17 cellular contexts compared by ENCODE assay signal in the genomic region with DNA sequence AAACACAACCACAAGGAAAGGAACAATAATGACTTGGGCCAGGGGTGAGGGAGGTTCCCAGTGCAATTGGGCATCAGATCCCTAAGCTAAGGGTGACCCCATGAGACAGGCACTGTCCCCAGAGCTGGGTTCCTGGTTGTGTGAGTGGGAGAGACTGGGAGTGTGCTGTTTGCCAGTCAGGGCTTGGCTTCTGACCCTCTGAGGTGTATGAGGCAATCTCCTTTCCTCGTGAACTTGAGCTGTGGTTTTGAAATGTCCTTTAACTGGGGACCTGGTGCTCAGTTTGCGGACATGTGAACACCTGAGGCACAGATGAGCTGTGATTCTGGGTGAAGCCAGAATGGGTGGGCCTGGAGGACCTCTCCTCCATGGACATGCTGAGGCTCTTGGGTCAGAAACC. TPM values are rescaled to one million over a fixed set of nuclear protein-coding genes. Genes with fewer than 3 reads are reported as not detected.
DNase-seq lines count a peak whose midpoint lies in the region; ATAC-seq and TF ChIP-seq lines count a peak whose summit lies in the region.
"Had no signal": no experiment of that assay in that cellular context is flagged by ENCODE, and none has a peak within 500 bp of the region (broad histone marks: within the 10 kb centered on the region; RNA-seq: fewer than 3 reads in every experiment).

No MANE protein-coding gene starts in this region.

- H3K36me3 ChIP-seq in mammary epithelial cell (ENCODE audit: insufficient read depth, low read length): no peaks in the 10 kb centered on the region
- H3K36me3 ChIP-seq in lower lobe of right lung: no peaks in the 10 kb centered on the region
- H3K36me3 ChIP-seq in upper lobe of right lung: no peaks in the 10 kb centered on the region
- H3K36me3 ChIP-seq in MG63: no peaks in the 10 kb centered on the region
- H3K36me3 ChIP-seq: BE2C had no signal

- dilution Hi-C loops in mammary epithelial cell (cut with HindIII; ENCODE audit: low sequenced_read_pairs): loop anchor here (10.0 kb wide), 1 partner anchor 50 kb away; no protein-coding TSS in a partner anchor

- intact Hi-C loops in MCF 10A (cut with micrococcal nuclease): no loop called here
- intact Hi-C loops in mammary epithelial cell (cut with micrococcal nuclease): no loop called here
- intact Hi-C loops in dendritic cell treated with granulocyte-macrophage colony-stimulating factor and Interleukin-4, amounts not matched to agents 40 ng/mL and 50 ng/mL, for 4 days (cut with micrococcal nuclease): loop anchor here (2.0 kb wide), 1 partner anchor 14 kb away; no protein-coding TSS in a partner anchor
- intact Hi-C loops in lower lobe of right lung (cut with DNase I): no loop called here
- intact Hi-C loops in upper lobe of right lung (cut with DNase I): no loop called here

- H2AFZ ChIP-seq in mammary epithelial cell (ENCODE audit: low read depth, low read length): no peak overlapping the region

- peaks cover 31% of the 10 kb centered on the region for H3K4me1 Mint-ChIP-seq in MCF 10A (ENCODE audit: insufficient read depth, unreplicated experiment)
- H3K4me1 Mint-ChIP-seq in dendritic cell treated with granulocyte-macrophage colony-stimulating factor and Interleukin-4, amounts not matched to agents 40 ng/mL and 50 ng/mL, for 4 days (ENCODE audit: low read depth): peaks cover 47% of the 10 kb centered on the region

- H3K9ac ChIP-seq in mammary epithelial cell (ENCODE audit: insufficient read depth, low read length): no peak overlapping the region

- no peaks in the 10 kb centered on the region for H3K27me3 Mint-ChIP-seq in MCF 10A (ENCODE audit: insufficient read depth, unreplicated experiment)
- H3K27me3 Mint-ChIP-seq in dendritic cell treated with granulocyte-macrophage colony-stimulating factor and Interleukin-4, amounts not matched to agents 40 ng/mL and 50 ng/mL, for 4 days: peaks cover 76% of the 10 kb centered on the region

- CTCF ChIA-PET in MCF 10A (lab: Yijun Ruan, JAX) (interaction anchor here (0.6 to 1.1 kb wide), 2 partner anchors 11 to 173 kb away, joined by 3 to 5 read pairs; no protein-coding TSS in a partner anchor), mammary epithelial cell (lab: Charles Lee; ENCODE audit: low non-redundant PET) (no interaction called here)

- no peak overlapping the region for H3K4me3 ChIP-seq in mammary epithelial cell (replicated peaks in 1 of 3; ENCODE audit: insufficient read depth in 1 of 3, low read depth in 2 of 3, low read length in 3 of 3)
- H3K4me3 ChIP-seq in lower lobe of right lung: no peak overlapping the region
- H3K4me3 ChIP-seq in upper lobe of right lung: no peak overlapping the region
- H3K4me3 ChIP-seq in MG63: no peak overlapping the region

- H3K27ac ChIP-seq in mammary epithelial cell (ENCODE audit: insufficient read depth, low read depth, low read length): no peak overlapping the region
- H3K27ac ChIP-seq in lower lobe of right lung: no peak overlapping the region
- H3K27ac ChIP-seq in upper lobe of right lung: no peak overlapping the region

- no peak overlapping the region for H3K4me2 ChIP-seq in mammary epithelial cell (ENCODE audit: insufficient read depth, low read depth, low read length)

- peak; percentile 54 for DNase-seq in MCF 10A (ENCODE audit: unreplicated experiment)
- DNase-seq in mammary epithelial cell: no peak
- DNase-seq in lower lobe of right lung: no peak
- DNase-seq in upper lobe of right lung: no peak
- no peak for DNase-seq in dedifferentiated amniotic fluid mesenchymal stem cell (ENCODE audit: extremely low spot score)
- DNase-seq in MG63: no peak
- DNase-seq: 8988T; BE2C; CD8-positive, alpha-beta T cell; Kasumi-1; NCI-H1417 treated with DMSO at 0.1 percent for 48 hours; NCI-H1930; NCI-H446; NCI-H69; SIG-M5 had no signal

- TF ChIP-seq CTCF in MCF 10A (IDR thresholded peaks at IDR 0.05; ENCODE audit: unreplicated experiment): no peak
- TF ChIP-seq CTCF in mammary epithelial cell (conservative IDR thresholded peaks at IDR 0.05 in 1 of 2, IDR thresholded peaks at IDR 0.05 in 1 of 2; ENCODE audit: extremely low read depth in 1 of 2, insufficient read depth in 1 of 2, low read depth in 1 of 2, low read length in 2 of 2): no peak
- no peak for TF ChIP-seq CTCF in lower lobe of right lung (IDR thresholded peaks at IDR 0.05)
- TF ChIP-seq CTCF in upper lobe of right lung (IDR thresholded peaks at IDR 0.05): no peak

- peaks cover 5% of the 10 kb centered on the region for H3K36me3 Mint-ChIP-seq in MCF 10A (ENCODE audit: insufficient read depth, unreplicated experiment)
- H3K36me3 Mint-ChIP-seq in dendritic cell treated with granulocyte-macrophage colony-stimulating factor and Interleukin-4, amounts not matched to agents 40 ng/mL and 50 ng/mL, for 4 days (ENCODE audit: low read depth): peaks cover 6% of the 10 kb centered on the region

- H3K79me2 ChIP-seq in mammary epithelial cell (ENCODE audit: insufficient read depth, low read length): no peaks in the 10 kb centered on the region

- in situ Hi-C loops in mammary epithelial cell (cut with MboI; ENCODE audit: low sequenced_read_pairs in 2 of 2): no loop called here

- H3K9me3 ChIP-seq in mammary epithelial cell (replicated peaks; ENCODE audit: insufficient read depth, low read length) (no peaks in the 10 kb centered on the region), lower lobe of right lung (no peaks in the 10 kb centered on the region), upper lobe of right lung (no peaks in the 10 kb centered on the region), MG63 (peaks cover 5% of the 10 kb centered on the region)
- H3K9me3 ChIP-seq: BE2C had no signal

- WGBS in mammary epithelial cell (ENCODE audit: low coverage, missing lambda C conversion rate): 71% methylated on average over 2 of the region's 2 CpGs

- H3K4me1 ChIP-seq in mammary epithelial cell (ENCODE audit: insufficient read depth, low read length) (peaks cover 20% of the 10 kb centered on the region), lower lobe of right lung (peaks cover 43% of the 10 kb centered on the region), upper lobe of right lung (peaks cover 41% of the 10 kb centered on the region)

- no peaks in the 10 kb centered on the region for H4K20me1 ChIP-seq in mammary epithelial cell (ENCODE audit: insufficient read depth, low read length)

- BruUV-seq in MCF 10A (replicated peaks; lab: Mats Ljungman, UMichigan) (no TSS peak), mammary epithelial cell (replicated peaks; lab: Mats Ljungman, UMichigan) (no TSS peak)

- POLR2A ChIA-PET in MCF 10A (lab: Yijun Ruan, JAX): interaction anchor here (0.5 to 0.9 kb wide), 4 partner anchors 14 to 867 kb away, joined by 3 to 4 read pairs (median 3); no protein-coding TSS in a partner anchor

- ATAC-seq in lower lobe of right lung (peak; percentile 52 to 58), upper lobe of right lung (peak; percentile 84), esophagus mucosa (no peak)
- ATAC-seq: CD8-positive, alpha-beta T cell had no signal

- peak overlapping the region; percentile 59 for H3K27ac Mint-ChIP-seq in MCF 10A (ENCODE audit: low read depth, unreplicated experiment)
- H3K27ac Mint-ChIP-seq in dendritic cell treated with granulocyte-macrophage colony-stimulating factor and Interleukin-4, amounts not matched to agents 40 ng/mL and 50 ng/mL, for 4 days: peak overlapping the region; percentile 90
- H3K27ac Mint-ChIP-seq: CD8-positive, alpha-beta T cell had no signal

- H3K4me3 Mint-ChIP-seq in MCF 10A (ENCODE audit: unreplicated experiment): no peak overlapping the region
- H3K4me3 Mint-ChIP-seq in dendritic cell treated with granulocyte-macrophage colony-stimulating factor and Interleukin-4, amounts not matched to agents 40 ng/mL and 50 ng/mL, for 4 days: no peak overlapping the region
- H3K4me3 Mint-ChIP-seq: CD8-positive, alpha-beta T cell had no signal

- H3K27me3 ChIP-seq in mammary epithelial cell (ENCODE audit: insufficient read depth, low read length) (no peaks in the 10 kb centered on the region), lower lobe of right lung (ENCODE audit: low read depth) (no peaks in the 10 kb centered on the region), upper lobe of right lung (no peaks in the 10 kb centered on the region), MG63 (no peaks in the 10 kb centered on the region)
- H3K27me3 ChIP-seq: BE2C had no signal

- no peaks in the 10 kb centered on the region for H3K9me3 Mint-ChIP-seq in MCF 10A (ENCODE audit: unreplicated experiment)
- no peaks in the 10 kb centered on the region for H3K9me3 Mint-ChIP-seq in dendritic cell treated with granulocyte-macrophage colony-stimulating factor and Interleukin-4, amounts not matched to agents 40 ng/mL and 50 ng/mL, for 4 days

RNA-seq across cellular contexts. Expression of a gene that starts 58.5 kb away (rescaled TPM):
- total RNA-seq in MCF 10A (2022) (42.1 and 48.4 TPM in 2 replicates), mammary epithelial cell (100 to 1,000 TPM; 104 to 156 TPM), lower lobe of right lung (48.1 TPM), upper lobe of right lung (53.5 TPM), esophagus mucosa (15.9 TPM)
- 82.4 TPM for polyA plus RNA-seq in mammary epithelial cell
- polyA minus RNA-seq in mammary epithelial cell: 125 TPM
- total RNA-seq in MG63 (2014; rRNA removed; shearing (Covaris generic); ENCODE audit: low replicate concordance): 29.7 and 54.2 TPM in 2 replicates
